ENCODE assay signal across 12 cellular contexts in the genomic region with DNA sequence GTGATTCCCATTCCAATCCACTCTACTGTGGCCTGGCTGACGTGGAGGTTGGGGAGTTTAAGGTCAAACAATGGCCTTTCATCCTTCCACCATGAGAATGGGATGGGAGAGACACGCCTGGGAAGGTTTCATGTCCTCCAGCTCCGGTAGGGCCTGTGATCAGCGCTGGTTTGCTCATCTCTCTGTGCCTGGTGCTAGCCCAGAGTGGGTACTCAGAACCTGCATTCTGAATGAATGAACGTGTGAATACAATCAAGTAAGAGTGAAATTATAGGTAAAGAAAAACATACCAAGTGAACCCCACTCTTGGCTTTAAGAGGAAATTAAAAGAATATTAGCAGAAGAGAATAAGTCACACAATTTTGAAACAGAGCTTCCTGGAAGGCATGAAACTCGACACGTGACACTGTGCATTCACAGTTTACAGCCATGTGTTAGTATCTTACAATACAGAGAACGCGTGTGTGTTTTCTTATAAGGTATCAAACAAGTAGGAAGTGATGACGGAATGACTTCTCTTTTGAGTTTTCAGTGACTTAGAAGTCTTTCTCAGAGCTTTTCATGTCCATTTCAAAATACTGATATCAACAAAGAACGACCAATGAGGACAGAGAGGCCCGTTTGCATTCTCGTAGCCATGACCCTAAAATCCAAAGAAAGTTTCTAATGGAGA.
"Had no signal": no experiment of that assay in that cellular context is flagged by ENCODE, and none has a peak within 500 bp of the region (broad histone marks: within the 10 kb centered on the region; RNA-seq: fewer than 3 reads in every experiment).

No MANE protein-coding gene starts in this region.

- H3K4me3 ChIP-seq: esophagus muscularis mucosa, pancreas, thyroid gland, uterus had no signal

- H3K36me3 ChIP-seq: esophagus muscularis mucosa, pancreas, thyroid gland, uterus had no signal

- H3K4me3 Mint-ChIP-seq: activated T-helper 17 cell treated with anti-CD3 and anti-CD28 coated beads, Interleukin-2, amount 50 U/mL, for 72 hours; stimulated activated memory B cell treated with anti-CD40 and anti-IgM and Interleukin-4, amounts not matched to agents 10 μg/mL and 1 μg/mL and 100 μg/mL, for 72 hours; T-helper 2 cell treated with Interferon-gamma antibody and Interleukin-4, amounts not matched to agents 5 μg/mL and 100 μg/mL, for 36 hours had no signal

- H3K27me3 Mint-ChIP-seq: activated T-helper 17 cell treated with anti-CD3 and anti-CD28 coated beads, Interleukin-2, amount 50 U/mL, for 72 hours; stimulated activated memory B cell treated with anti-CD40 and anti-IgM and Interleukin-4, amounts not matched to agents 10 μg/mL and 1 μg/mL and 100 μg/mL, for 72 hours had no signal

- ATAC-seq: activated T-helper 17 cell treated with anti-CD3 and anti-CD28 coated beads, Interleukin-2, amount 50 U/mL, for 72 hours; stimulated activated memory B cell treated with anti-CD40 and anti-IgM and Interleukin-4, amounts not matched to agents 10 μg/mL and 1 μg/mL and 100 μg/mL, for 72 hours had no signal

- H3K36me3 Mint-ChIP-seq: stimulated activated memory B cell treated with anti-CD40 and anti-IgM and Interleukin-4, amounts not matched to agents 10 μg/mL and 1 μg/mL and 100 μg/mL, for 72 hours had no signal

- H3K27me3 ChIP-seq: pancreas, thyroid gland, uterus had no signal

- DNase-seq: activated CD4-positive, alpha-beta T cell treated with anti-CD3 and anti-CD28 coated beads for 1 hour; activated CD4-positive, alpha-beta T cell treated with anti-CD3 and anti-CD28 coated beads, Interleukin-2, amount 50 U/mL, for 4 hours; activated CD8-positive, alpha-beta memory T cell treated with anti-CD3 and anti-CD28 coated beads, Interleukin-2, amount 50 U/mL, for 4 hours; islet precursor cell; pancreas; thyroid gland; uterus had no signal

- H3K27ac ChIP-seq: esophagus muscularis mucosa, pancreas, thyroid gland, uterus had no signal

- H3K9me3 ChIP-seq: esophagus muscularis mucosa, pancreas, thyroid gland, uterus had no signal

- H3K27ac Mint-ChIP-seq: activated naive CD4-positive, alpha-beta T cell treated with anti-CD3 and anti-CD28 coated beads, Interleukin-2, amount 50 U/mL, for 72 hours; activated T-helper 17 cell treated with anti-CD3 and anti-CD28 coated beads, Interleukin-2, amount 50 U/mL, for 72 hours; stimulated activated memory B cell treated with anti-CD40 and anti-IgM and Interleukin-4, amounts not matched to agents 10 μg/mL and 1 μg/mL and 100 μg/mL, for 72 hours; T-helper 2 cell treated with Interferon-gamma antibody and Interleukin-4, amounts not matched to agents 5 μg/mL and 100 μg/mL, for 36 hours had no signal

- H3K4me1 ChIP-seq: esophagus muscularis mucosa, pancreas, thyroid gland, uterus had no signal
